In the genomic region with DNA sequence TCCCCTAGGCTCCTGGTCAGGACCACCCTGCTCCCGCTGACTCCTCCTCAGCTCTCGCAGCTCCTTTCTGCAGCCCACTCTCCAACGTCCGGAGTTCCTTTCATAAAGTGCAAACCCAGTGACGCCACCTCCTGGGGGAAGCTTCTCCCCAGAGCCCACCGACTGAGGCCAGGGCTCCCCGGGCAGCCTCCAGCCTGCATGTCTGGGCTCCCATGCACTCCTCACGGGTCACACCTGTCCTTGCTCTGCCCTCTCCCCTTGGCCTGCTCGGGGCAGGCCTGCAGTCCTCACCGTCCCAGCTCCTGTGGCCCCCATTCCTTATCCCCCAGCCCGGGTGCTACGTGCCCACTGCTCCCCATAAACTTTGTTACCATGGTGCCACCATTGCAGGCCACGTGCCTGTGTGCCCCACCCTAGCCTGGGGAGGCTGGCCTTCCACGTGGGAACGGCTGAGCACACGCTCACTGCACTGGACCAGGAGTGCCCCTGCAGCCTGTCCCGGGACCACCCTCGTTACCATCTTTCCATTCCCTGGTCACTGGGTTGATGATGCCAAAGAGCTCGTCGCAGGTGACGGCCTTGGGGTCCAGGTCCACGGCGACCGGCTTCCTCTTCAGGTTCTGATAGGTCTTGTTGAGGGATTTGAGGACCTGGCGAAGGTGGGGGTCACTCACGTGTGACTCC, we compare ENCODE assay signal across 17 cellular contexts.
"Had no signal": no experiment of that assay in that cellular context is flagged by ENCODE, and none has a peak within 500 bp of the region (broad histone marks: within the 10 kb centered on the region; RNA-seq: fewer than 3 reads in every experiment).

No MANE protein-coding gene starts in this region.

- H3K4me1 Mint-ChIP-seq: naive B cell; nephron; stimulated activated naive B cell treated with anti-CD40 and anti-IgM and Interleukin-4, amounts not matched to agents 10 μg/mL and 1 μg/mL and 100 μg/mL, for 72 hours had no signal

- H3K27me3 Mint-ChIP-seq: naive B cell had no signal

- ATAC-seq: gastrocnemius medialis; psoas muscle; sciatic nerve; stimulated activated naive B cell treated with anti-CD40 and anti-IgM and Interleukin-4, amounts not matched to agents 10 μg/mL and 1 μg/mL and 100 μg/mL, for 72 hours had no signal

- H3K36me3 ChIP-seq: esophagus muscularis mucosa, gastrocnemius medialis, stomach had no signal

- H3K4me3 ChIP-seq: dorsolateral prefrontal cortex, esophagus muscularis mucosa, gastrocnemius medialis, psoas muscle, stomach had no signal

- H3K36me3 Mint-ChIP-seq: naive B cell; stimulated activated naive B cell treated with anti-CD40 and anti-IgM and Interleukin-4, amounts not matched to agents 10 μg/mL and 1 μg/mL and 100 μg/mL, for 72 hours had no signal

- FAIRE-seq: endometrium had no signal

- H3K27me3 ChIP-seq: dorsolateral prefrontal cortex had no signal

- DNase-seq: cortex of kidney; dorsolateral prefrontal cortex; effector CD8-positive, alpha-beta T cell; gastrocnemius medialis; mesendoderm; naive B cell; psoas muscle; retina; stimulated activated CD4-positive, alpha-beta T cell treated with anti-CD3 and anti-CD28 coated beads, Interleukin-2, amount 100 ng/mL, for 24 hours; stimulated activated CD4-positive, alpha-beta T cell treated with anti-CD3 and anti-CD28 coated beads, Interleukin-4, amount 100 ng/mL, for 4 hours; stimulated activated naive B cell treated with anti-CD40 and anti-IgM and Interleukin-4, amounts not matched to agents 10 μg/mL and 1 μg/mL and 100 μg/mL, for 72 hours; stomach; trophoblast cell had no signal

- H3K27ac Mint-ChIP-seq: stimulated activated naive B cell treated with anti-CD40 and anti-IgM and Interleukin-4, amounts not matched to agents 10 μg/mL and 1 μg/mL and 100 μg/mL, for 72 hours had no signal

- H3K9me3 ChIP-seq: esophagus muscularis mucosa, gastrocnemius medialis, psoas muscle, stomach had no signal

- H3K4me3 Mint-ChIP-seq: naive B cell; nephron; stimulated activated naive B cell treated with anti-CD40 and anti-IgM and Interleukin-4, amounts not matched to agents 10 μg/mL and 1 μg/mL and 100 μg/mL, for 72 hours had no signal

- H3K9me3 Mint-ChIP-seq: naive B cell; nephron; stimulated activated naive B cell treated with anti-CD40 and anti-IgM and Interleukin-4, amounts not matched to agents 10 μg/mL and 1 μg/mL and 100 μg/mL, for 72 hours had no signal

- H3K4me1 ChIP-seq: gastrocnemius medialis, psoas muscle, stomach had no signal

- H3K27ac ChIP-seq: esophagus muscularis mucosa, gastrocnemius medialis, psoas muscle, stomach had no signal
